ENCODE assay signal across 9 cellular contexts in the genomic region with DNA sequence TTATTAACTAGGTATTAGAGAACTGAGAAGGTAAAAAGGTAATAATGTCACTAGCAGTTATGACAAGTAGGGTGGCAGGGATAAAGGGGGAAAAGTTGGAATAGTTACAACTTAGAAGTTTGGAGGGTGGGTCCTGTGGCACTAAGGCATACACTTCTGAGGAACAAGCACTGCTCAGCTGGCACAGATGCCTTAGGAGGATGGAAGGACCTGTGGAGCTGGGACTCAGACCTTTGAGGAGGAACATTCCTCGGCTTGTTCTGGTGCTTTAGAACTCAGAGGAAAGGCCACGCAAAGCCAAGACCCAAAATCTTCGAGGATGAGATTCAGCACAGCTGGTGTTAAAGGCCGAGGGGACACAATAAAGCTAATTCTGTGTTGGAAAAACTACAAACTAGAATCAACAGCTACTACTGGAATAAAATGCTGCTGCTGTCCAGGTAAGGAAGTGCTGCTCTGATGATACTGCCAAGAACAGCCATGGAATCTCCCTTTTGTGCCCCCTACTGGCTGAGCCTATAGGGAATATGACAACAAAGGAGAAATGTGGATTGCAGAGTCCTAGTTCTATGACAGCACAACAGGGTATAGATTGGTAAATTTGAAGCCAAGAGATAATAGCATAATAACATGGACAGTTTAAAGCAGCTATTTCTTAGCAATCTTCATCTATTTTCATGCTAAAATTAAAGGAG.
DNase-seq lines count a peak whose midpoint lies in the region; ATAC-seq and TF ChIP-seq lines count a peak whose summit lies in the region.
"Had no signal": no experiment of that assay in that cellular context is flagged by ENCODE, and none has a peak within 500 bp of the region (broad histone marks: within the 10 kb centered on the region; RNA-seq: fewer than 3 reads in every experiment).

No MANE protein-coding gene starts in this region.

- H3K4me1 ChIP-seq in OCI-LY1 (ENCODE audit: insufficient read depth, low read length, severe bottlenecking) = no peaks in the 10 kb centered on the region
- no peaks in the 10 kb centered on the region for H3K4me1 ChIP-seq in fibroblast of lung (ENCODE audit: control insufficient read depth, extremely low read depth, insufficient read depth, low read length)

- H2AFZ ChIP-seq in OCI-LY1 (ENCODE audit: low read length) (no peak overlapping the region), fibroblast of lung (ENCODE audit: low read length) (no peak overlapping the region)

- no peaks in the 10 kb centered on the region for H4K20me1 ChIP-seq in OCI-LY1 (ENCODE audit: insufficient read depth, low read length)
- no peaks in the 10 kb centered on the region for H4K20me1 ChIP-seq in fibroblast of lung (ENCODE audit: control insufficient read depth, extremely low read depth, insufficient read depth, low read length)

- H3K36me3 ChIP-seq in OCI-LY1 (ENCODE audit: insufficient read depth, low read length) (no peaks in the 10 kb centered on the region), fibroblast of lung (ENCODE audit: control insufficient read depth, insufficient read depth, low read length) (no peaks in the 10 kb centered on the region)

- H3K9me3 ChIP-seq in OCI-LY1 (ENCODE audit: low read length) (no peaks in the 10 kb centered on the region), fibroblast of lung (ENCODE audit: control insufficient read depth, insufficient read depth, low read depth, low read length) (no peaks in the 10 kb centered on the region)

- peaks cover 3% of the 10 kb centered on the region; the same call in 1 of the 2 replicates for H3F3A ChIP-seq in OCI-LY1 (ENCODE audit: insufficient read depth, low read length)

- H3K79me2 ChIP-seq in OCI-LY1 (ENCODE audit: insufficient read depth, low read length) (no peaks in the 10 kb centered on the region), fibroblast of lung (ENCODE audit: control insufficient read depth, insufficient read depth, low read length) (no peaks in the 10 kb centered on the region)

- no peak overlapping the region for H3K4me3 ChIP-seq in OCI-LY1 (ENCODE audit: low read depth, low read length, poor library complexity, severe bottlenecking)
- no peak overlapping the region for H3K4me3 ChIP-seq in fibroblast of lung (replicated peaks in 1 of 4; ENCODE audit: control extremely low read depth in 1 of 4, insufficient read depth in 1 of 4, low read depth in 3 of 4, low read length in 4 of 4)

- H3K9ac ChIP-seq in OCI-LY1 (ENCODE audit: low read length) (no peak overlapping the region), fibroblast of lung (ENCODE audit: insufficient read depth, low read length) (no peak overlapping the region)

- peak; percentile 64 for ATAC-seq in HG02610 (IDR thresholded peaks at IDR 0.05; ENCODE audit: unreplicated experiment)
- ATAC-seq: activated T-cell treated with anti-CD3 and anti-CD28 coated beads, Interleukin-2, amount 50 U/mL, for 72 hours had no signal

- DNase-seq in NOMO-1 (lab: John Stamatoyannopoulos, UW; ENCODE audit: unreplicated experiment in 2 of 2) (peak; percentile 0 to 6), NOMO-1 treated with DMSO at 0.1 percent for 48 hours (lab: John Stamatoyannopoulos, UW; ENCODE audit: unreplicated experiment) (no peak), fibroblast of lung (ENCODE audit: low read depth in 2 of 2) (peak in 1 of 2 donors; percentile 33), NCI-H2107 (lab: John Stamatoyannopoulos, UW) (no peak), DMS114 treated with DMSO at 0.1 percent for 48 hours (lab: John Stamatoyannopoulos, UW; ENCODE audit: unreplicated experiment) (no peak), posterior vena cava (ENCODE audit: low spot score) (no peak)

- H3K9me2 ChIP-seq in OCI-LY1 (ENCODE audit: low read depth, low read length) = no peaks in the 10 kb centered on the region

- TF ChIP-seq CTCF in OCI-LY1 (IDR thresholded peaks at IDR 0.05; ENCODE audit: low read length) = peak; percentile 47
- TF ChIP-seq CTCF in fibroblast of lung (conservative IDR thresholded peaks at IDR 0.05 in 1 of 2, IDR thresholded peaks at IDR 0.05 in 1 of 2; ENCODE audit: low read depth in 1 of 2, low read length in 2 of 2) = peak; percentile 35 to 53

- H3K27ac ChIP-seq in OCI-LY1 (ENCODE audit: low read depth, low read length, poor library complexity, severe bottlenecking) (no peak overlapping the region), fibroblast of lung (ENCODE audit: insufficient read depth, low read length) (no peak overlapping the region)

- H3K27me3 ChIP-seq in OCI-LY1 (ENCODE audit: insufficient read depth, low read length) = no peaks in the 10 kb centered on the region
- H3K27me3 ChIP-seq in fibroblast of lung (ENCODE audit: control insufficient read depth, insufficient read depth, low read length) = no peaks in the 10 kb centered on the region

- H3K4me2 ChIP-seq in OCI-LY1 (ENCODE audit: low read length) (no peak overlapping the region), fibroblast of lung (ENCODE audit: extremely low read depth, insufficient read depth, low read length) (no peak overlapping the region)

- intact Hi-C loops in posterior vena cava (cut with DNase I) = no loop called here

Comparison
In these comparisons a context has a peak if more than half of its experiments do, and no peak if none do; other contexts are left out.
1. DNase-seq: peak in NOMO-1 (2 of 2); none in NOMO-1 treated with DMSO at 0.1 percent for 48 hours (single experiment), NCI-H2107 (single experiment), DMS114 treated with DMSO at 0.1 percent for 48 hours (single experiment) and posterior vena cava (single experiment).